ENCODE assay signal across 17 cellular contexts in the genomic region with DNA sequence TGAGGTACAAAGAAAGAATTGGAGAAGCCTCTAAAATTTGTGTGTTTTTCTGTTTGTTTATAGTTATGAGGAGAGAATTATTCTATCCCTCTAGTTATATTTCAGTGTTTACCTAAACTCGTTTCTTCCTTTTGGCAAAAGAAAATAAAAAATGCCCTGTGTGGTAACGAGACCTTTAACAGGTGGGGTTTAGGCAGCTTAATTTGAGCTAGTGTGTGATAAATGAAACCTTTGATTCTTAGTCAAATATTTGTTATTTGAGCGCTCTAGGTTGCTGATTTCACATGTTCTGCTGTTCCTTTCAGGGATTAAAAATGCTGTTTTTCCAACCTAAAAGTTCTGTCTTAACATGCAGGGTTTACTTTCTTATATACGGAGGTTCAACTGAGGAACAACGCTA.
"Had no signal": no experiment of that assay in that cellular context is flagged by ENCODE, and none has a peak within 500 bp of the region (broad histone marks: within the 10 kb centered on the region; RNA-seq: fewer than 3 reads in every experiment).

No MANE protein-coding gene starts in this region.

- H3K27ac ChIP-seq: spleen, suprapubic skin, WERI-Rb-1 had no signal

- H3K27ac Mint-ChIP-seq: activated naive CD4-positive, alpha-beta T cell treated with anti-CD3 and anti-CD28 coated beads for 36 hours; memory B cell had no signal

- H3K27me3 Mint-ChIP-seq: memory B cell; stimulated activated naive CD8-positive, alpha-beta T cell treated with anti-CD3 and anti-CD28 coated beads, Interleukin-15, Interleukin-2, amounts not matched to agents 100 ng/mL and 50 ng/mL, for 24 hours had no signal

- H3K27me3 ChIP-seq: spleen, suprapubic skin, tibial nerve had no signal

- H3K9me3 Mint-ChIP-seq: activated naive CD4-positive, alpha-beta T cell treated with anti-CD3 and anti-CD28 coated beads for 36 hours; memory B cell; stimulated activated naive CD8-positive, alpha-beta T cell treated with anti-CD3 and anti-CD28 coated beads, Interleukin-15, Interleukin-2, amounts not matched to agents 100 ng/mL and 50 ng/mL, for 24 hours had no signal

- H3K4me2 ChIP-seq: SK-N-SH had no signal

- H3K4me1 ChIP-seq: spleen, suprapubic skin had no signal

- DNase-seq: activated effector memory CD4-positive, alpha-beta T cell treated with Interleukin-2 at 50 U/mL for 16 hours; activated naive CD4-positive, alpha-beta T cell treated with anti-CD3 and anti-CD28 coated beads for 36 hours; activated T-cell treated with anti-CD3 and anti-CD28 coated beads, Interleukin-2, amount 50 U/mL, for 1 hour; dermis blood vessel endothelial cell; effector CD8-positive, alpha-beta T cell; foreskin melanocyte; mucosa of descending colon; posterior cingulate gyrus; retina; SK-N-SH; spleen; stimulated activated CD4-positive, alpha-beta T cell treated with anti-CD3 and anti-CD28 coated beads, Interleukin-4, amount 100 ng/mL, for 24 hours; WERI-Rb-1 had no signal

- H3K4me3 Mint-ChIP-seq: activated naive CD4-positive, alpha-beta T cell treated with anti-CD3 and anti-CD28 coated beads for 36 hours; memory B cell; stimulated activated naive CD8-positive, alpha-beta T cell treated with anti-CD3 and anti-CD28 coated beads, Interleukin-15, Interleukin-2, amounts not matched to agents 100 ng/mL and 50 ng/mL, for 24 hours had no signal

- H3K9ac ChIP-seq: SK-N-SH had no signal

- H3K9me3 ChIP-seq: mucosa of descending colon, SK-N-SH, spleen, suprapubic skin, tibial nerve had no signal

- H3K4me3 ChIP-seq: mucosa of descending colon, spleen, suprapubic skin, tibial nerve had no signal

- ATAC-seq: mucosa of descending colon had no signal

- H3K4me1 Mint-ChIP-seq: memory B cell had no signal
